In genomic region chr14:31221266-31221665, GRCh38 we compare ENCODE assay signal across 33 cellular contexts. TPM values are rescaled to one million over a fixed set of nuclear protein-coding genes. Genes with fewer than 3 reads are reported as not detected.
DNase-seq lines count a peak whose midpoint lies in the region; ATAC-seq, FAIRE-seq and TF ChIP-seq lines count a peak whose summit lies in the region.
"Had no signal": no experiment of that assay in that cellular context is flagged by ENCODE, and none has a peak within 500 bp of the region (broad histone marks: within the 10 kb centered on the region; RNA-seq: fewer than 3 reads in every experiment).

No MANE protein-coding gene starts in this region.

- 90% methylated on average over 2 of the region's 2 CpGs for WGBS in HepG2 (ENCODE audit: low lambda C conversion rate)
- whole genome bisulfite sequencing in right lobe of liver (ENCODE audit: insufficient coverage, low coverage, low lambda C conversion rate, missing lambda C conversion rate) = 96% methylated on average over 2 of the region's 2 CpGs
- 10% methylated on average over 1 of the region's 2 CpGs for WGBS in K562 (ENCODE audit: insufficient coverage, low coverage, missing lambda C conversion rate)

- H3K36me3 ChIP-seq in HepG2 (replicated peaks in 1 of 2; ENCODE audit: control insufficient read depth in 1 of 2, insufficient read depth in 2 of 2, low read length in 2 of 2) (no peaks in the 10 kb centered on the region), right lobe of liver (no peaks in the 10 kb centered on the region), K562 (ENCODE audit: control insufficient read depth, insufficient read depth, low read length) (no peaks in the 10 kb centered on the region)
- H3K36me3 ChIP-seq: BE2C; BLaER1; BLaER1 treated with 17β-estradiol and CSF1 and Interleukin-3, amounts not matched to agents 10 nM and 100 nM had no signal

- ATAC-seq in HepG2 = no peak
- no peak for ATAC-seq in right lobe of liver
- no peak for ATAC-seq in K562
- ATAC-seq in activated T-cell treated with anti-CD3 and anti-CD28 coated beads, Interleukin-2, amount 50 U/mL, for 72 hours (replicated peaks in 1 of 2) = no peak
- ATAC-seq: A549; CD8-positive, alpha-beta T cell had no signal

- H3K27me3 Mint-ChIP-seq in activated T-cell treated with anti-CD3 and anti-CD28 coated beads, Interleukin-2, amount 50 U/mL, for 72 hours (ENCODE audit: low read depth) = no peaks in the 10 kb centered on the region
- H3K27me3 Mint-ChIP-seq: B cell; CD4-positive, alpha-beta T cell; CD8-positive, alpha-beta memory T cell had no signal

- BruUV-seq in HepG2 (replicated peaks; lab: Mats Ljungman, UMichigan) (no TSS peak), K562 (replicated peaks; lab: Mats Ljungman, UMichigan) (no TSS peak)

- no peak overlapping the region for H3K27ac Mint-ChIP-seq in activated T-cell treated with anti-CD3 and anti-CD28 coated beads, Interleukin-2, amount 50 U/mL, for 72 hours
- H3K27ac Mint-ChIP-seq: B cell; CD14-positive monocyte; CD4-positive, alpha-beta memory T cell; CD4-positive, alpha-beta T cell; CD4-positive, CD25-positive, alpha-beta regulatory T cell; CD8-positive, alpha-beta memory T cell; CD8-positive, alpha-beta T cell had no signal

- H3K79me2 ChIP-seq in HepG2 (ENCODE audit: insufficient read depth, low read length) = no peaks in the 10 kb centered on the region
- H3K79me2 ChIP-seq in K562 (ENCODE audit: control insufficient read depth, insufficient read depth, low read length) = no peaks in the 10 kb centered on the region

- no peaks in the 10 kb centered on the region for H3K9me1 ChIP-seq in K562 (ENCODE audit: control insufficient read depth, insufficient read depth, low read length)

- TF ChIP-seq EP300 in HepG2 (IDR thresholded peaks at IDR 0.05; ENCODE audit: low read depth in 2 of 2, low read length in 2 of 2) (no peak), HepG2 (CRISPR knock-in tag; IDR thresholded peaks at IDR 0.05; ENCODE audit: borderline replicate concordance) (no peak), K562 (IDR thresholded peaks at IDR 0.05; ENCODE audit: low read length) (no peak)

- H3K9me3 ChIP-seq in HepG2 (ENCODE audit: low read length) (no peaks in the 10 kb centered on the region), right lobe of liver (no peaks in the 10 kb centered on the region), K562 (replicated peaks; ENCODE audit: control insufficient read depth, insufficient read depth, low read depth, low read length) (no peaks in the 10 kb centered on the region)
- H3K9me3 ChIP-seq: A549, BE2C, BLaER1, Caco-2 had no signal

- H3K9ac ChIP-seq in HepG2 (ENCODE audit: insufficient read depth, low read depth, low read length) = no peak overlapping the region
- H3K9ac ChIP-seq in K562 (ENCODE audit: insufficient read depth in 1 of 2, low read depth in 2 of 2, low read length in 2 of 2) = no peak overlapping the region
- H3K9ac ChIP-seq: BLaER1; BLaER1 treated with 17β-estradiol and CSF1 and Interleukin-3, amounts not matched to agents 10 nM and 100 nM had no signal

- intact Hi-C loops in HepG2 (cut with micrococcal nuclease; ENCODE audit: unreplicated experiment) = no loop called here
- intact Hi-C loops in right lobe of liver (cut with DNase I) = no loop called here
- intact Hi-C loops in K562 (cut with micrococcal nuclease) = no loop called here

- TF ChIP-seq POLR2A in HepG2 (IDR thresholded peaks at IDR 0.05; ENCODE audit: insufficient read depth in 1 of 2, low read depth in 2 of 2, low read length in 2 of 2) = no peak
- TF ChIP-seq POLR2A in right lobe of liver (IDR thresholded peaks at IDR 0.05) = no peak
- no peak for TF ChIP-seq POLR2A in K562 (conservative IDR thresholded peaks at IDR 0.05)

- TF ChIP-seq RAD21 in HepG2 (CRISPR knock-in tag; IDR thresholded peaks at IDR 0.05) (no peak), K562 (CRISPR knock-in tag; conservative IDR thresholded peaks at IDR 0.05 in 1 of 2, IDR thresholded peaks at IDR 0.05 in 1 of 2) (no peak)

- POLR2A ChIA-PET in HepG2 (lab: Yijun Ruan, JAX) (interaction anchor here (2.6 to 4.0 kb wide), 2 partner anchors 14 to 37 kb away, joined by 6 to 30 read pairs; partner anchors contain the start of gene HECTD1), K562 (lab: Yijun Ruan, JAX) (no interaction called here)

- H3K4me2 ChIP-seq in HepG2 (ENCODE audit: low read depth, low read length) (no peak overlapping the region), K562 (ENCODE audit: insufficient read depth, low read length) (no peak overlapping the region)
- H3K4me2 ChIP-seq: A549; BLaER1; BLaER1 treated with 17β-estradiol and CSF1 and Interleukin-3, amounts not matched to agents 10 nM and 100 nM had no signal

- no peak overlapping the region for H3K27ac ChIP-seq in HepG2 (ENCODE audit: extremely low read length, insufficient read depth, low read length)
- H3K27ac ChIP-seq in right lobe of liver = no peak overlapping the region
- H3K27ac ChIP-seq in K562 (ENCODE audit: extremely low read depth, low read depth, low read length) = no peak overlapping the region
- H3K27ac ChIP-seq: 22Rv1; A549; BLaER1; BLaER1 treated with 17β-estradiol and CSF1 and Interleukin-3, amounts not matched to agents 10 nM and 100 nM; C4-2B had no signal

- CTCF ChIA-PET in HepG2 (lab: Yijun Ruan, JAX; ENCODE audit: low intra/inter-chr PET ratio, low total read pairs) = no interaction called here
- CTCF ChIA-PET in K562 (lab: Yijun Ruan, JAX; ENCODE audit: low intra/inter-chr PET ratio) = no interaction called here

- H3K4me1 ChIP-seq in HepG2 (ENCODE audit: insufficient read depth, low read length) (peaks cover 15% of the 10 kb centered on the region), right lobe of liver (no peaks in the 10 kb centered on the region), K562 (replicated peaks in 1 of 2; ENCODE audit: control insufficient read depth in 2 of 2, insufficient read depth in 2 of 2, low read length in 2 of 2) (no peaks in the 10 kb centered on the region; a peak in 1 of 5 replicates)
- H3K4me1 ChIP-seq: BE2C; BLaER1; BLaER1 treated with 17β-estradiol and CSF1 and Interleukin-3, amounts not matched to agents 10 nM and 100 nM; Caco-2 had no signal

- no peaks in the 10 kb centered on the region for H4K20me1 ChIP-seq in HepG2 (ENCODE audit: insufficient read depth, low read length)
- no peaks in the 10 kb centered on the region for H4K20me1 ChIP-seq in K562 (replicated peaks; ENCODE audit: control insufficient read depth, insufficient read depth, low read length)
- H4K20me1 ChIP-seq: BLaER1; BLaER1 treated with 17β-estradiol and CSF1 and Interleukin-3, amounts not matched to agents 10 nM and 100 nM had no signal

- TF ChIP-seq CTCF in HepG2 (CRISPR knock-in tag; IDR thresholded peaks at IDR 0.05) = no peak
- no peak for TF ChIP-seq CTCF in right lobe of liver (IDR thresholded peaks at IDR 0.05)
- no peak for TF ChIP-seq CTCF in K562 (IDR thresholded peaks at IDR 0.05 in 2 of 3, conservative IDR thresholded peaks at IDR 0.05 in 1 of 3; ENCODE audit: insufficient read depth in 2 of 3, low read depth in 1 of 3, low read length in 3 of 3)

- H3K9me3 Mint-ChIP-seq in activated T-cell treated with anti-CD3 and anti-CD28 coated beads, Interleukin-2, amount 50 U/mL, for 72 hours = no peaks in the 10 kb centered on the region
- H3K9me3 Mint-ChIP-seq: CD14-positive monocyte; CD4-positive, alpha-beta T cell; CD4-positive, CD25-positive, alpha-beta regulatory T cell; CD8-positive, alpha-beta T cell had no signal

- H2AFZ ChIP-seq in HepG2 (ENCODE audit: low read length) (no peak overlapping the region), K562 (ENCODE audit: low read depth, low read length) (no peak overlapping the region)

- no peak overlapping the region for H3K4me3 ChIP-seq in HepG2 (replicated peaks in 1 of 3; ENCODE audit: insufficient read depth in 1 of 3, low read depth in 2 of 3, low read length in 3 of 3)
- H3K4me3 ChIP-seq in right lobe of liver = no peak overlapping the region
- H3K4me3 ChIP-seq in K562 = no peak overlapping the region
- H3K4me3 ChIP-seq: A549; BLaER1; BLaER1 treated with 17β-estradiol and CSF1 and Interleukin-3, amounts not matched to agents 10 nM and 100 nM had no signal

- H3K4me1 Mint-ChIP-seq in activated T-cell treated with anti-CD3 and anti-CD28 coated beads, Interleukin-2, amount 50 U/mL, for 72 hours (ENCODE audit: low read depth) = no peaks in the 10 kb centered on the region
- H3K4me1 Mint-ChIP-seq: B cell; CD14-positive monocyte; CD4-positive, alpha-beta memory T cell; CD4-positive, CD25-positive, alpha-beta regulatory T cell; CD8-positive, alpha-beta memory T cell had no signal

- H3K27me3 ChIP-seq in HepG2 (ENCODE audit: control insufficient read depth in 1 of 2, insufficient read depth in 2 of 2, low read length in 2 of 2) (no peaks in the 10 kb centered on the region), right lobe of liver (no peaks in the 10 kb centered on the region), K562 (ENCODE audit: control insufficient read depth in 2 of 2, insufficient read depth in 2 of 2, low read length in 2 of 2) (no peaks in the 10 kb centered on the region)
- H3K27me3 ChIP-seq: BE2C; BLaER1; BLaER1 treated with 17β-estradiol and CSF1 and Interleukin-3, amounts not matched to agents 10 nM and 100 nM had no signal

- in situ Hi-C loops in HepG2 (cut with HindIII; ENCODE audit: extremely low pct_ligation_motif_present, low pct_unique_long_range_greater_than_20kb) (no loop called here), K562 (cut with MboI) (no loop called here)

- no peaks in the 10 kb centered on the region for H3K36me3 Mint-ChIP-seq in activated T-cell treated with anti-CD3 and anti-CD28 coated beads, Interleukin-2, amount 50 U/mL, for 72 hours (ENCODE audit: insufficient read depth in 2 of 2)
- H3K36me3 Mint-ChIP-seq: CD14-positive monocyte; CD4-positive, alpha-beta memory T cell; CD4-positive, CD25-positive, alpha-beta regulatory T cell; CD8-positive, alpha-beta memory T cell; CD8-positive, alpha-beta T cell had no signal

- DNase-seq in HepG2 (ENCODE audit: low spot score) (no peak), right lobe of liver (no peak), K562 (ENCODE audit: extremely low read depth in 1 of 4, low spot score in 3 of 4) (no peak)
- DNase-seq in activated T-cell treated with anti-CD3 and anti-CD28 coated beads, Interleukin-2, amount 50 U/mL, for 72 hours = no peak
- DNase-seq: 8988T; ACHN; AML-193; BE2C; C1 segment of cervical spinal cord; Caco-2; Calu3; CD4-positive, alpha-beta memory T cell; CD4-positive, alpha-beta T cell; CD4-positive, CD25-positive, alpha-beta regulatory T cell; CD8-positive, alpha-beta memory T cell; CD8-positive, alpha-beta T cell; COR-L47; DMS 273 treated with DMSO at 0.1 percent for 48 hours; DMS153; DMS53; DMS79; DMS79 treated with DMSO at 0.1 percent for 48 hours; DND-41; EL had no signal

- no peak for FAIRE-seq in HepG2 (lab: Jason Lieb, UNC)
- no peak for FAIRE-seq in K562 (lab: Jason Lieb, UNC)
- FAIRE-seq: A204.1, A549, D721Med had no signal

- no peak overlapping the region for H3K4me3 Mint-ChIP-seq in activated T-cell treated with anti-CD3 and anti-CD28 coated beads, Interleukin-2, amount 50 U/mL, for 72 hours
- H3K4me3 Mint-ChIP-seq: B cell; CD14-positive monocyte; CD4-positive, alpha-beta memory T cell; CD4-positive, alpha-beta T cell; CD4-positive, CD25-positive, alpha-beta regulatory T cell; CD8-positive, alpha-beta memory T cell; CD8-positive, alpha-beta T cell had no signal

RNA-seq across cellular contexts. Expression of gene HECTD1, which starts 13.7 kb away (rescaled TPM):
- total RNA-seq in HepG2 (2016; rRNA removed; fragmentation: Illumina TruSeq; extraction: Trizol) (560 and 761 TPM in 2 replicates), right lobe of liver (100 to 1,000 TPM in 5 of 6 experiments, 10 to 100 TPM in 1; 77.2 to 167 (median 119) TPM), K562 (2014; rRNA removed) (78.1 and 78.8 TPM in 2 replicates), K562 (2014; rRNA removed; fragmentation: Illumina TruSeq; extraction: Trizol) (111 and 118 TPM in 2 replicates), K562 (2015; rRNA removed; fragmentation: Illumina TruSeq; extraction: Trizol) (101 and 107 TPM in 2 replicates), K562 (2021) (90.4 and 90.9 TPM in 2 replicates)
- 152 and 185 TPM in 2 replicates for total RNA-seq in HepG2 (2016; cell fraction: cytosol; rRNA removed; fragmentation: Illumina TruSeq; extraction: Trizol; ENCODE audit: low read depth)
- 547 and 739 TPM in 2 replicates for total RNA-seq in HepG2 (2016; cell fraction: insoluble cytoplasmic fraction; rRNA removed; fragmentation: Illumina TruSeq; extraction: Trizol)
- 193 and 217 TPM in 2 replicates for total RNA-seq in HepG2 (2016; cell fraction: membrane; rRNA removed; fragmentation: Illumina TruSeq; extraction: Trizol)
- 529 and 592 TPM in 2 replicates for total RNA-seq in HepG2 (2016; cell fraction: nucleus; rRNA removed; fragmentation: Illumina TruSeq; extraction: Trizol)
- polyA plus RNA-seq in HepG2 (2011; rRNA removed) (251 and 312 TPM in 2 replicates), K562 (2011; rRNA removed) (91.9 and 96.3 TPM in 2 replicates), K562 (2014; fragmentation: Illumina TruSeq; extraction: Trizol) (56.5 and 62.8 TPM in 2 replicates), K562 (2014; fragmentation: Nextera tagmentation; extraction: Ambion mirVana) (10 to 100 TPM; 27.9 to 37.2 TPM), K562 (2014; rRNA removed) (47.9 and 48.0 TPM in 2 replicates)
- 136 and 176 TPM in 2 replicates for polyA plus RNA-seq in HepG2 (2011; cell fraction: cytosol; rRNA removed)
- 261 and 311 TPM in 2 replicates for polyA plus RNA-seq in HepG2 (2011; cell fraction: nucleus; rRNA removed)
- polyA plus RNA-seq in HepG2 (2012) = 201 and 210 TPM in 2 replicates
- polyA plus RNA-seq in HepG2 (2016; cell fraction: cytosol; fragmentation: Illumina TruSeq; extraction: Trizol; ENCODE audit: low read depth) = 18.3 and 18.5 TPM in 2 replicates
- 345 and 361 TPM in 2 replicates for polyA plus RNA-seq in HepG2 (2016; cell fraction: insoluble cytoplasmic fraction; fragmentation: Illumina TruSeq; extraction: Trizol; ENCODE audit: low read depth)
- polyA plus RNA-seq in HepG2 (2016; cell fraction: membrane; fragmentation: Illumina TruSeq; extraction: Trizol; ENCODE audit: low read depth) = 42.8 and 42.9 TPM in 2 replicates
- polyA plus RNA-seq in HepG2 (2016; cell fraction: nucleus; fragmentation: Illumina TruSeq; extraction: Trizol; ENCODE audit: insufficient read depth, low read depth) = 433 and 489 TPM in 2 replicates
- polyA minus RNA-seq in HepG2 (2011; rRNA and poly(A)+ RNA removed; ENCODE audit: low replicate concordance) = 372 and 1,089 TPM in 2 replicates
- 426 and 459 TPM in 2 replicates for polyA minus RNA-seq in HepG2 (2011; cell fraction: cytosol; rRNA and poly(A)+ RNA removed)
- 772 and 919 TPM in 2 replicates for polyA minus RNA-seq in HepG2 (2011; cell fraction: nucleus; rRNA and poly(A)+ RNA removed)
- total RNA-seq in K562 (2011; cell fraction: chromatin; rRNA removed; ENCODE audit: low replicate concordance) = 177 and 415 TPM in 2 replicates
- 74.5 and 93.7 TPM in 2 replicates for total RNA-seq in K562 (2011; cell fraction: nucleolus; rRNA removed)
- total RNA-seq in K562 (2011; cell fraction: nucleoplasm; rRNA removed) = 146 and 178 TPM in 2 replicates
- 33.4 and 48.7 TPM in 2 replicates for polyA plus RNA-seq in K562 (2011; cell fraction: cytosol; rRNA removed)
- polyA plus RNA-seq in K562 (2011; cell fraction: nucleus; rRNA removed) = 139 and 144 TPM in 2 replicates
- 50.0 and 52.2 TPM in 2 replicates for polyA plus RNA-seq in K562 (2012)
- 333 and 390 TPM in 2 replicates for polyA minus RNA-seq in K562 (2011; rRNA and poly(A)+ RNA removed)
- 93.5 and 122 TPM in 2 replicates for polyA minus RNA-seq in K562 (2011; cell fraction: cytosol; rRNA and poly(A)+ RNA removed)
- 108 and 146 TPM in 2 replicates for polyA minus RNA-seq in K562 (2011; cell fraction: nucleus; rRNA and poly(A)+ RNA removed)
- total RNA-seq in activated T-cell treated with anti-CD3 and anti-CD28 coated beads, Interleukin-2, amount 50 U/mL, for 72 hours = 100 to 1,000 TPM; 115 to 124 TPM
